Comparison of ENCODE assay signal across 12 cellular contexts in genomic region chr1:232590742-232591082, GRCh38. TPM values are rescaled to one million over a fixed set of nuclear protein-coding genes. Genes with fewer than 3 reads are reported as not detected.
DNase-seq lines count a peak whose midpoint lies in the region; ATAC-seq and TF ChIP-seq lines count a peak whose summit lies in the region.
"Had no signal": no experiment of that assay in that cellular context is flagged by ENCODE, and none has a peak within 500 bp of the region (broad histone marks: within the 10 kb centered on the region; RNA-seq: fewer than 3 reads in every experiment).

No MANE protein-coding gene starts in this region.

- H2BK15ac ChIP-seq in mesenchymal stem cell (ENCODE audit: low read depth, poor library complexity, severe bottlenecking) (no peak overlapping the region), H9 (ENCODE audit: low read depth, low read length) (no peak overlapping the region)

- H3K23ac ChIP-seq in mesenchymal stem cell (ENCODE audit: low read length in 2 of 2) (no peak overlapping the region), H9 (ENCODE audit: insufficient read length, low read depth, low read length) (no peak overlapping the region)

- H3K79me1 ChIP-seq in mesenchymal stem cell (replicated peaks; ENCODE audit: low read length, poor library complexity, severe bottlenecking), result peaks cover 40% of the 10 kb centered on the region
- no peaks in the 10 kb centered on the region for H3K79me1 ChIP-seq in H9 (ENCODE audit: insufficient read depth, low read depth, low read length, poor library complexity, severe bottlenecking)

- no peak overlapping the region for H3K27ac Mint-ChIP-seq in H9

- peaks cover 10 to 22% of the 10 kb centered on the region in 2 experiments for H3K4me1 Mint-ChIP-seq in H9

- H3K9me3 ChIP-seq in mesenchymal stem cell (ENCODE audit: control insufficient read depth, low read length), result no peaks in the 10 kb centered on the region
- H3K9me3 ChIP-seq in H9 (ENCODE audit: control insufficient read depth, low read depth, low read length), result no peaks in the 10 kb centered on the region
- H3K9me3 ChIP-seq: SK-N-SH had no signal

- ATAC-seq in GM18502 (IDR thresholded peaks at IDR 0.05; ENCODE audit: poor library complexity, unreplicated experiment) (peak; percentile 83), GM21529 (IDR thresholded peaks at IDR 0.05; ENCODE audit: unreplicated experiment) (peak; percentile 83), HG03571 (IDR thresholded peaks at IDR 0.05; ENCODE audit: unreplicated experiment) (peak; percentile 92)
- ATAC-seq in activated CD4-positive, CD25-positive, alpha-beta regulatory T cell treated with anti-CD3 and anti-CD28 coated beads, Interleukin-2, amount 50 U/mL, for 24 hours, result no peak

- H3K27me3 ChIP-seq in mesenchymal stem cell (ENCODE audit: control insufficient read depth in 1 of 2, insufficient read depth in 1 of 2, low read length in 2 of 2), result no peaks in the 10 kb centered on the region
- no peaks in the 10 kb centered on the region for H3K27me3 ChIP-seq in H9 (ENCODE audit: insufficient read depth, low read length)

- H2BK12ac ChIP-seq in mesenchymal stem cell (ENCODE audit: low read length in 2 of 2), result peak overlapping the region in 1 of 2 experiments; percentile 29
- no peak overlapping the region for H2BK12ac ChIP-seq in H9 (ENCODE audit: insufficient read length, low read depth, low read length)

- H3K36me3 ChIP-seq in mesenchymal stem cell (ENCODE audit: control insufficient read depth in 1 of 2, insufficient read depth in 2 of 2, low read depth in 1 of 2, low read length in 2 of 2), result peaks cover 0 to 11% of the 10 kb centered on the region in 2 experiments

- H3K23me2 ChIP-seq in H9 (ENCODE audit: insufficient read length, low read depth, low read length, poor library complexity, severe bottlenecking), result no peaks in the 10 kb centered on the region

- H2BK5ac ChIP-seq in mesenchymal stem cell (ENCODE audit: low read depth, low read length, poor library complexity, severe bottlenecking), result no peak overlapping the region
- no peak overlapping the region for H2BK5ac ChIP-seq in H9 (ENCODE audit: insufficient read length, low read length)

- no peak overlapping the region for H4K5ac ChIP-seq in H9 (ENCODE audit: insufficient read length, low read depth, low read length)

- H3K18ac ChIP-seq in mesenchymal stem cell (ENCODE audit: low read depth in 1 of 2, low read length in 2 of 2) (peak overlapping the region; percentile 37 to 48), H9 (ENCODE audit: insufficient read length, low read depth, low read length) (no peak overlapping the region)

- H3K4me1 ChIP-seq in mesenchymal stem cell (ENCODE audit: control insufficient read depth, insufficient read depth, low read depth, low read length), result peaks cover 22% of the 10 kb centered on the region
- H3K4me1 ChIP-seq in H9 (ENCODE audit: insufficient read depth, low read length), result no peaks in the 10 kb centered on the region; the same call in 1 of the 2 replicates

- H3K9ac ChIP-seq in mesenchymal stem cell (ENCODE audit: low read length) (no peak overlapping the region), H9 (ENCODE audit: extremely low read depth, insufficient read length, low read length) (no peak overlapping the region)
- H3K9ac ChIP-seq: KMS-11, SK-N-SH had no signal

- no peak overlapping the region for H3K27ac ChIP-seq in mesenchymal stem cell (ENCODE audit: low read length, poor library complexity, severe bottlenecking)
- H3K27ac ChIP-seq in H9 (ENCODE audit: insufficient read length, low read depth, low read length), result no peak overlapping the region
- H3K27ac ChIP-seq: KMS-11 had no signal

- H2BK20ac ChIP-seq in H9 (ENCODE audit: low read depth, low read length, poor library complexity, severe bottlenecking), result no peak overlapping the region

- no peak overlapping the region for H3K56ac ChIP-seq in H9 (ENCODE audit: insufficient read length, low read depth, low read length)

- H2AK5ac ChIP-seq in mesenchymal stem cell (ENCODE audit: low read length, severe bottlenecking) (no peak overlapping the region), H9 (ENCODE audit: insufficient read length, low read length) (no peak overlapping the region)

- H3K14ac ChIP-seq in mesenchymal stem cell (ENCODE audit: low read length in 2 of 2) (no peak overlapping the region), H9 (ENCODE audit: insufficient read depth, low read length) (no peak overlapping the region)

- WGBS in mesenchymal stem cell, result 94% methylated on average over 5 of the region's 5 CpGs
- no CpG with 5 or more reads among the region's 5 CpGs for WGBS in H9 (ENCODE audit: extremely low coverage, insufficient read length, low lambda C conversion rate)

- DNase-seq in mesenchymal stem cell (no peak), NCI-H2171 treated with DMSO at 0.1 percent for 48 hours (lab: John Stamatoyannopoulos, UW) (no peak), Kasumi-1 (lab: John Stamatoyannopoulos, UW) (no peak), H9 (no peak)
- DNase-seq: effector CD4-positive, alpha-beta T cell; kidney; SK-N-SH had no signal

- no peak overlapping the region for H4K91ac ChIP-seq in mesenchymal stem cell (ENCODE audit: low read length)
- H4K91ac ChIP-seq in H9 (ENCODE audit: insufficient read length, low read depth, low read length), result no peak overlapping the region

- TF ChIP-seq CTCF in H9 (conservative IDR thresholded peaks at IDR 0.05), result no peak

- peaks cover 0 to 1% (median 0%) of the 10 kb centered on the region in 3 experiments; a peak in 1 of 7 replicates for H3K36me3 Mint-ChIP-seq in H9 (ENCODE audit: insufficient read depth in 1 of 3, low read depth in 3 of 3)

- no peaks in the 10 kb centered on the region for H3K9me3 Mint-ChIP-seq in H9

- H2BK120ac ChIP-seq in mesenchymal stem cell (ENCODE audit: low read depth, low read length) (no peak overlapping the region), H9 (ENCODE audit: low read depth, low read length, poor library complexity, severe bottlenecking) (no peak overlapping the region)

- no peaks in the 10 kb centered on the region for H4K20me1 ChIP-seq in H9 (ENCODE audit: control insufficient read depth, insufficient read depth, insufficient read length)

- no peak overlapping the region for H3T11ph ChIP-seq in H9 (ENCODE audit: low read length)

- no peak overlapping the region for H4K8ac ChIP-seq in mesenchymal stem cell (ENCODE audit: low read length)
- H4K8ac ChIP-seq in H9 (replicated peaks; ENCODE audit: insufficient read length, low read depth, low read length), result no peak overlapping the region

- H3K79me2 ChIP-seq in H9 (ENCODE audit: insufficient read depth, low read length), result no peaks in the 10 kb centered on the region

- H3K4ac ChIP-seq in mesenchymal stem cell (ENCODE audit: low read depth in 1 of 2, low read length in 2 of 2), result peak overlapping the region in 1 of 2 experiments; percentile 59
- H3K4ac ChIP-seq in H9 (ENCODE audit: low read depth, low read length), result no peak overlapping the region

- no peaks in the 10 kb centered on the region for H3K27me3 Mint-ChIP-seq in H9 (ENCODE audit: low read depth)

- no peak overlapping the region for H2AFZ ChIP-seq in mesenchymal stem cell (ENCODE audit: low read depth, low read length)
- no peak overlapping the region for H2AFZ ChIP-seq in H9 (ENCODE audit: low read length)

- H3K4me2 ChIP-seq in mesenchymal stem cell (ENCODE audit: low read length, poor library complexity, severe bottlenecking), result no peak overlapping the region
- H3K4me2 ChIP-seq in H9 (ENCODE audit: insufficient read depth, insufficient read length, low read length), result no peak overlapping the region
- H3K4me2 ChIP-seq: KMS-11, SK-N-SH had no signal

- no peak overlapping the region for H3K4me3 Mint-ChIP-seq in H9

- H3K4me3 ChIP-seq in mesenchymal stem cell (ENCODE audit: insufficient read depth in 1 of 2, low read depth in 1 of 2, low read length in 2 of 2), result no peak overlapping the region

RNA-seq across cellular contexts. Expression of gene SIPA1L2, which starts 39.2 kb away (rescaled TPM):
- polyA plus RNA-seq in mesenchymal stem cell (2013, experiment 1 of 2), result 10.2 TPM
- 9.6 TPM for polyA plus RNA-seq in mesenchymal stem cell (2013, experiment 2 of 2)
- total RNA-seq in H9 (2021), result 5.2 and 5.6 TPM in 2 replicates

Comparison
In these comparisons a context has a peak if more than half of its experiments do, and no peak if none do; other contexts are left out.
1. ATAC-seq: peak in GM18502 (single experiment), GM21529 (single experiment) and HG03571 (single experiment); none in activated CD4-positive, CD25-positive, alpha-beta regulatory T cell treated with anti-CD3 and anti-CD28 coated beads, Interleukin-2, amount 50 U/mL, for 24 hours (0 of 2).